In the genomic region with DNA sequence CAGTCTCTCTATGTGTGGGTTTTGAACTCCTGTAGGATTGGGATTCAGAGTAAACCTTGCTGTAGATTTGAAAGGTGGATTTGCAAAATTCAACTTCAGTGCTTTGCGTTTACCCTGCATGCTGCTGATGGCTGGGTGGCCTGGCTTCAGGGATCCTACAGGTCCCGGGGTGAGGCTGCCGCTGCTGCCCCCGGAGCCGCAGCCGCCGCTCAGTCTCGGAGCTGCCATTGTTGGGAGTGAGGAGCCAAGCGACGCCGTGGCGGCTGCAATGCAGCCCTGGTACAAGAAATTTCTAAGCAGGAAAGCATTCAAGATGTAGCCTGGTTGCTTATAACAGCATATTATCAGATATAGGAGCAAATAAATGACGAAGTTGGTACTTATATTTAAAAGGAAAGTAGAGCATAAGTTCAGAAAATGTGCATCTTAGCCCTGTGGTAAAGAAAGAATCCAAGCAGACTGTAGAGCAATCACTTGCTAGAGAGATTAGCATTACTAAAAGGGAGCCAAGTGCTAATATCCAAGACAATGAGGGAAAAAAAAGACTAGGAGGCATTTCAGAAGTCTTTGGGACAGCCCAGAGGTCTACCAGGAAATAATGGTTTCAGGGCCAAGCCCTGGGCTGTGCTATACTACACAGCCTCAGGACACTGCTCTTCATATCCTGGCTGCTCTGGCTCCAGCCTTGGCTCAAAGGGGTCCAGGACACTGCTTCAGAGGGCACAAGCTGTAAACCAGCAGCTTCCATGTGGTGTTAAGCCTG, we compare ENCODE assay signal across 19 cellular contexts.
"Had no signal": no experiment of that assay in that cellular context is flagged by ENCODE, and none has a peak within 500 bp of the region (broad histone marks: within the 10 kb centered on the region; RNA-seq: fewer than 3 reads in every experiment).

No MANE protein-coding gene starts in this region.

- H3K9me3 ChIP-seq: prostate gland, right lobe of liver, transverse colon, vagina had no signal

- H3K36me3 ChIP-seq: heart left ventricle, prostate gland, right lobe of liver, transverse colon, vagina had no signal

- H3K4me1 ChIP-seq: heart left ventricle, prostate gland, right lobe of liver, transverse colon, vagina had no signal

- H3K4me1 Mint-ChIP-seq: immature natural killer cell, natural killer cell had no signal

- ATAC-seq: heart left ventricle, natural killer cell, right lobe of liver had no signal

- H3K27me3 ChIP-seq: right lobe of liver, transverse colon, vagina had no signal

- H3K27ac Mint-ChIP-seq: natural killer cell had no signal

- H3K4me3 Mint-ChIP-seq: immature natural killer cell, natural killer cell had no signal

- H3K27ac ChIP-seq: heart left ventricle, prostate gland, right lobe of liver, transverse colon, vagina had no signal

- DNase-seq: activated CD4-positive, alpha-beta T cell treated with anti-CD3 and anti-CD28 coated beads for 1 hour; activated CD4-positive, alpha-beta T cell treated with anti-CD3 and anti-CD28 coated beads, Interleukin-2, amount 50 U/mL, for 4 hours; activated naive CD4-positive, alpha-beta T cell; activated T-cell treated with anti-CD3 and anti-CD28 coated beads for 4 hours; aorta; dermis blood vessel endothelial cell; heart left ventricle; immature natural killer cell; mesenchymal stem cell; natural killer cell; right lobe of liver; stimulated activated CD4-positive, alpha-beta T cell treated with anti-CD3 and anti-CD28 coated beads, Interleukin-4, amount 100 ng/mL, for 4 hours; stimulated activated CD8-positive, alpha-beta memory T cell treated with anti-CD3 and anti-CD28 coated beads, Interleukin-4, amount 100 ng/mL, for 48 hours; stimulated activated naive CD4-positive, alpha-beta T cell treated with Interleukin-2 at 50 U/mL for 16 hours; substantia nigra; transverse colon had no signal

- H3K4me2 ChIP-seq: smooth muscle cell had no signal

- H3K4me3 ChIP-seq: heart left ventricle, prostate gland, right lobe of liver, smooth muscle cell, transverse colon, vagina had no signal
